ENCODE assay signal across 9 cellular contexts in the genomic region with DNA sequence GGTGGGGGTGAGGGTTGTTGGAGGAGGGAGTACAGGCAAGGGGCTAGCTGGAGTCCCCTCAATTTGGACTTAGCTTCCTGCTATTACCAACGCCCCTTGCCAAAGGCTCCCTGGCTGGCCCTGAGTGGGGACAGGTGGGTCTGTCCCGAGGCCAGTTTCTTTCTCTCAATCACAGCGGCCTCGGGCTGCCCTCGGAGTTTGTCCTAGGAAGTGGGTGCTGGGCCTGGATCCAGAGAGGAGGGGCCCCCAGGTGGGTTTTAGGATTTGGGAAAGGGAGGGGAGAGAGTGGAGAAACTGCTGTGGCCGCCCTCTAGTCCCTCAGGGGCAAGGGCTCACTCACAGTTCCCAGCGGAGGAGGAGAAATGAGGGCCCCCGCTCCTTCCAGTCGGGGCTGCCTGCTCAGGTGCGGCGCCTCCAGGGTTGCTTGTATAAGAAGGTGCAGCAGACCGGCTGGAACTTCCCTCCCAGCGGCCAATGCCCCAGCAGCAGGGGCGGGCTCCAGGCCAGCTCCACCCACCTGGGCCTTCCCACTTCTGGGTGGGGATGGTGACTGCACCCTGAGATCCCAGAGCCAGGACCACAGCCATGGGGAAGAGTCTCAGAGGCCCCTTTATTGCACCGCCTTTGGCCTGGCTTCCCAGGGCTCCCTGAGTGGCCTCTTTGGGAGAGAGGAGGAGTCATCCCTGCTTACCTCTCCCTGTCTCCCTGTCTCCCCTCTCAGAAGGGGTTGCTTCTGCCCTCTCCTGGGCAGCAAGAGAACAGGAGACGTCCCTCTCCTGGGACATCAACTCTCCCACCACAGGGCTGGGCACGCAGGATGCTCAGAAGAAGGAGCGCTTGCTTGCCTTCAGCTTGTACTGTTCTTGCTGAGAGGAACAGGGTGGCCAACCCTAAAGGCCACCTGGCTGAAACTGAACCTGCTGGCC.
A peak's percentile ranks its signal among the peaks of the same experiment; 100 is the strongest.
DNase-seq lines count a peak whose midpoint lies in the region; ATAC-seq and TF ChIP-seq lines count a peak whose summit lies in the region.
"Had no signal": no experiment of that assay in that cellular context is flagged by ENCODE, and none has a peak within 500 bp of the region (broad histone marks: within the 10 kb centered on the region; RNA-seq: fewer than 3 reads in every experiment).

No MANE protein-coding gene starts in this region.

- peak; percentile 66 for TF ChIP-seq CTCF in BJ (IDR thresholded peaks at IDR 0.05; ENCODE audit: insufficient read depth, low read depth, low read length)
- TF ChIP-seq CTCF in GM23338 (conservative IDR thresholded peaks at IDR 0.05; ENCODE audit: low read depth in 2 of 2), result peak; percentile 61 to 74
- TF ChIP-seq CTCF in coronary artery (IDR thresholded peaks at IDR 0.05), result no peak

- no peaks in the 10 kb centered on the region; the same call in 1 of the 3 replicates for H3K9me3 Mint-ChIP-seq in GM23338

- peak overlapping the region; percentile 97 for H3K4me2 ChIP-seq in GM23338

- H3K9me2 ChIP-seq in GM23338 (ENCODE audit: insufficient read depth), result no peaks in the 10 kb centered on the region

- no peaks in the 10 kb centered on the region for H3K79me2 ChIP-seq in GM23338 (replicated peaks; ENCODE audit: insufficient read depth)

- POLR2A ChIA-PET in BJ (lab: Charles Lee), result no interaction called here

- no peaks in the 10 kb centered on the region for H3K36me3 Mint-ChIP-seq in GM23338 (ENCODE audit: low read depth)

- WGBS in ectodermal cell, 2 experiments, result 21 to 22% methylated on average over 18 of the region's 18 CpGs

- H3K27me3 ChIP-seq in BJ (ENCODE audit: control insufficient read depth, insufficient read depth, low read length) (no peaks in the 10 kb centered on the region), GM23338 (ENCODE audit: insufficient read depth) (peaks cover 43% of the 10 kb centered on the region), ectodermal cell (ENCODE audit: control insufficient read depth, insufficient read depth, low read length, poor library complexity, severe bottlenecking) (peaks cover 41% of the 10 kb centered on the region)

- H2AFZ ChIP-seq in GM23338, result peak overlapping the region; percentile 97

- peak overlapping the region; percentile 80 for H3K4me3 Mint-ChIP-seq in GM23338

- peak; percentile 73 for ATAC-seq in GM23338

- H3K4me1 ChIP-seq in GM23338 (ENCODE audit: insufficient read depth) (peaks cover 15% of the 10 kb centered on the region), ectodermal cell (ENCODE audit: control insufficient read depth, insufficient read depth, low read length) (peaks cover 20% of the 10 kb centered on the region)

- peaks cover 11% of the 10 kb centered on the region; the same call in 1 of the 2 replicates for H3F3A ChIP-seq in GM23338 (replicated peaks; ENCODE audit: low read depth)

- H4K20me1 ChIP-seq in GM23338 (replicated peaks; ENCODE audit: insufficient read depth), result peaks cover 4% of the 10 kb centered on the region; the same call in 1 of the 2 replicates

- no peaks in the 10 kb centered on the region for H3K9me3 ChIP-seq in ectodermal cell (ENCODE audit: control insufficient read depth, low read length)

- peaks cover 25% of the 10 kb centered on the region for H3K4me1 Mint-ChIP-seq in GM23338

- CTCF ChIA-PET in BJ (lab: Yijun Ruan, JAX), result interaction anchor here (0.6 to 1.4 kb wide), 6 partner anchors 11 to 354 kb away, joined by 3 to 4 read pairs (median 4); no protein-coding TSS in a partner anchor

- H3K27me3 Mint-ChIP-seq in GM23338 (ENCODE audit: insufficient read depth, low read depth, poor library complexity), result peaks cover 40% of the 10 kb centered on the region

- H3K27ac ChIP-seq in GM23338 (ENCODE audit: low read depth) (no peak overlapping the region), ectodermal cell (ENCODE audit: insufficient read depth, low read depth, low read length, poor library complexity, severe bottlenecking) (no peak overlapping the region), coronary artery (no peak overlapping the region)
- H3K27ac ChIP-seq: HL-60 had no signal

- H3K36me3 ChIP-seq in BJ (ENCODE audit: control insufficient read depth, insufficient read depth, low read length), result no peaks in the 10 kb centered on the region
- H3K36me3 ChIP-seq in GM23338 (ENCODE audit: insufficient read depth), result no peaks in the 10 kb centered on the region
- H3K36me3 ChIP-seq in ectodermal cell (ENCODE audit: control insufficient read depth, insufficient read depth, low read length), result no peaks in the 10 kb centered on the region

- no peak overlapping the region for H3K4me3 ChIP-seq in BJ (ENCODE audit: low read depth, low read length)
- H3K4me3 ChIP-seq in GM23338, result peak overlapping the region; percentile 77
- peak overlapping the region; percentile 36 for H3K4me3 ChIP-seq in ectodermal cell (ENCODE audit: insufficient read depth, low read depth, low read length)
- no peak overlapping the region for H3K4me3 ChIP-seq in coronary artery

- H3K27ac Mint-ChIP-seq in GM23338, result no peak overlapping the region

- DNase-seq in BJ (ENCODE audit: low read depth), result no peak
- peak; percentile 85 for DNase-seq in GM23338 (ENCODE audit: low spot score)
- peak; percentile 97 for DNase-seq in NCI-H510A (lab: John Stamatoyannopoulos, UW)
- DNase-seq in myocyte (ENCODE audit: low read depth), result peak; percentile 46
- no peak for DNase-seq in activated CD4-positive, CD25-positive, alpha-beta regulatory T cell (lab: John Stamatoyannopoulos, UW)
- DNase-seq in coronary artery (ENCODE audit: low spot score), result no peak
- DNase-seq in NCI-H524 treated with DMSO at 0.1 percent for 48 hours (lab: John Stamatoyannopoulos, UW), result no peak

TF ChIP-seq in GM23338, 12 proteins besides CTCF, POLR2A, EP300 and RAD21:
- TF ChIP-seq POLR2AphosphoS5 (IDR thresholded peaks at IDR 0.05; ENCODE audit: low read depth), result peak; percentile 82
- no peak for TF ChIP-seq JUNB (IDR thresholded peaks at IDR 0.05; ENCODE audit: unreplicated experiment)

Comparison
In these comparisons a context has a peak if more than half of its experiments do, and no peak if none do; other contexts are left out.
1. DNase-seq: peak in GM23338 (single experiment), NCI-H510A (single experiment) and myocyte (single experiment); none in BJ (single experiment), activated CD4-positive, CD25-positive, alpha-beta regulatory T cell (0 of 4), coronary artery (single experiment) and NCI-H524 treated with DMSO at 0.1 percent for 48 hours (single experiment).
2. H3K4me3 ChIP-seq: peak in GM23338 (single experiment) and ectodermal cell (single experiment); none in BJ (single experiment) and coronary artery (single experiment).